Comparison of ENCODE assay signal across 8 cellular contexts in genomic region chr3:23944007-23944760, GRCh38. TPM values are rescaled to one million over a fixed set of nuclear protein-coding genes. Genes with fewer than 3 reads are reported as not detected.
DNase-seq lines count a peak whose midpoint lies in the region; ATAC-seq and TF ChIP-seq lines count a peak whose summit lies in the region.

No MANE protein-coding gene starts in this region.

- H3K27me3 ChIP-seq in SK-N-SH (ENCODE audit: insufficient read depth): no peaks in the 10 kb centered on the region
- no peaks in the 10 kb centered on the region for H3K27me3 ChIP-seq in iPS-20b (ENCODE audit: insufficient read depth, low read length)
- no peaks in the 10 kb centered on the region for H3K27me3 ChIP-seq in suprapubic skin

- peaks cover 10% of the 10 kb centered on the region for H3K4me1 Mint-ChIP-seq in activated T-helper 1 cell treated with anti-CD3 and anti-CD28 coated beads, Interleukin-12 subunit alpha, Interleukin-12 subunit beta, Interleukin-2, Interleukin-4 antibody, amounts not matched to agents 30 ng/mL and 10 ng/mL and 1 ng/mL, durations not matched to agents 14 hours and 24 hours and 36 hours (ENCODE audit: low read depth)

- H3K4me3 Mint-ChIP-seq in activated T-helper 1 cell treated with anti-CD3 and anti-CD28 coated beads, Interleukin-12 subunit alpha, Interleukin-12 subunit beta, Interleukin-2, Interleukin-4 antibody, amounts not matched to agents 30 ng/mL and 10 ng/mL and 1 ng/mL, durations not matched to agents 14 hours and 24 hours and 36 hours: peak overlapping the region; percentile 71

- CTCF ChIA-PET in SK-N-SH (lab: Yijun Ruan, JAX): interaction anchor here (1.0 to 1.2 kb wide), 2 partner anchors 10 to 25 kb away, joined by 3 to 5 read pairs; no protein-coding TSS in a partner anchor

- intact Hi-C loops in activated T-helper 1 cell treated with anti-CD3 and anti-CD28 coated beads, Interleukin-12 subunit alpha, Interleukin-12 subunit beta, Interleukin-2, Interleukin-4 antibody, amounts not matched to agents 30 ng/mL and 10 ng/mL and 1 ng/mL, durations not matched to agents 14 hours and 24 hours and 36 hours (cut with micrococcal nuclease): loop anchor here (2.0 kb wide), 4 partner anchors 55 to 741 kb away; partner anchors contain the start of gene UBE2E2

- ATAC-seq in SK-N-SH treated with all-trans-retinoic acid at 6 μM for 48 hours (no peak), GM19328 (IDR thresholded peaks at IDR 0.05; ENCODE audit: unreplicated experiment) (no peak)

- peaks cover 14% of the 10 kb centered on the region for H3F3A ChIP-seq in SK-N-SH (replicated peaks; ENCODE audit: insufficient read depth)

- TF ChIP-seq RAD21 in SK-N-SH (IDR thresholded peaks at IDR 0.05; ENCODE audit: low read length): no peak

- TF ChIP-seq EP300 in SK-N-SH (IDR thresholded peaks at IDR 0.05; ENCODE audit: borderline replicate concordance in 1 of 2, low read depth in 1 of 2, low read length in 1 of 2) (no peak), suprapubic skin (IDR thresholded peaks at IDR 0.05) (no peak)

- no peaks in the 10 kb centered on the region for H3K36me3 Mint-ChIP-seq in activated T-helper 1 cell treated with anti-CD3 and anti-CD28 coated beads, Interleukin-12 subunit alpha, Interleukin-12 subunit beta, Interleukin-2, Interleukin-4 antibody, amounts not matched to agents 30 ng/mL and 10 ng/mL and 1 ng/mL, durations not matched to agents 14 hours and 24 hours and 36 hours (ENCODE audit: low read depth)

- 67% methylated on average over 13 of the region's 13 CpGs for WGBS in SK-N-SH (ENCODE audit: low lambda C conversion rate)
- WGBS in suprapubic skin: 8% methylated on average over 13 of the region's 13 CpGs

- peak overlapping the region; percentile 53 for H3K27ac Mint-ChIP-seq in activated T-helper 1 cell treated with anti-CD3 and anti-CD28 coated beads, Interleukin-12 subunit alpha, Interleukin-12 subunit beta, Interleukin-2, Interleukin-4 antibody, amounts not matched to agents 30 ng/mL and 10 ng/mL and 1 ng/mL, durations not matched to agents 14 hours and 24 hours and 36 hours

- H3K27me3 Mint-ChIP-seq in activated T-helper 1 cell treated with anti-CD3 and anti-CD28 coated beads, Interleukin-12 subunit alpha, Interleukin-12 subunit beta, Interleukin-2, Interleukin-4 antibody, amounts not matched to agents 30 ng/mL and 10 ng/mL and 1 ng/mL, durations not matched to agents 14 hours and 24 hours and 36 hours (ENCODE audit: insufficient read depth): peaks cover 24% of the 10 kb centered on the region

- H3K27ac ChIP-seq in SK-N-SH (ENCODE audit: low read depth in 2 of 2, low read length in 1 of 2) (peak overlapping the region in 1 of 2 experiments; percentile 45; a peak in 2 of 4 replicates), iPS-20b (ENCODE audit: low read length) (no peak overlapping the region), suprapubic skin (peak overlapping the region; percentile 100)

- H3K9me2 ChIP-seq in SK-N-SH: no peaks in the 10 kb centered on the region

- H4K20me1 ChIP-seq in SK-N-SH (ENCODE audit: insufficient read depth): peaks cover 31% of the 10 kb centered on the region

- peaks cover 33% of the 10 kb centered on the region for H3K79me2 ChIP-seq in SK-N-SH (ENCODE audit: insufficient read depth)

- H3K9ac ChIP-seq in SK-N-SH (peak overlapping the region; percentile 80; the same call in 1 of the 2 replicates), iPS-20b (ENCODE audit: low read depth, low read length) (peak overlapping the region; percentile 81)

- no peak for TF ChIP-seq POLR2A in suprapubic skin (IDR thresholded peaks at IDR 0.05)

- no peak overlapping the region for H2AFZ ChIP-seq in SK-N-SH (ENCODE audit: low read depth)

- peaks cover 12 to 17% of the 10 kb centered on the region in 2 experiments; a peak in 3 of 4 replicates for H3K4me1 ChIP-seq in SK-N-SH (ENCODE audit: control insufficient read depth in 1 of 2, insufficient read depth in 2 of 2, low read depth in 1 of 2, low read length in 1 of 2)
- H3K4me1 ChIP-seq in iPS-20b (ENCODE audit: insufficient read depth, low read length): peaks cover 20% of the 10 kb centered on the region; the same call in 1 of the 2 replicates
- H3K4me1 ChIP-seq in suprapubic skin: peaks cover 29% of the 10 kb centered on the region

- H3K9me3 ChIP-seq in SK-N-SH (no peaks in the 10 kb centered on the region), iPS-20b (ENCODE audit: insufficient read depth, low read depth, low read length) (no peaks in the 10 kb centered on the region), suprapubic skin (no peaks in the 10 kb centered on the region)

- POLR2A ChIA-PET in SK-N-SH (lab: Yijun Ruan, JAX): interaction anchor here (0.5 to 2.5 kb wide), 2 partner anchors 26 to 115 kb away, joined by 3 to 18 read pairs; partner anchors contain the start of genes NKIRAS1 and RPL15

- H3K4me2 ChIP-seq in SK-N-SH: peak overlapping the region; percentile 76

- DNase-seq in SK-N-SH (no peak), suprapubic skin (ENCODE audit: low spot score in 2 of 2) (no peak), NCI-H187 (lab: John Stamatoyannopoulos, UW) (no peak), NCI-H1694 treated with DMSO at 0.1 percent for 48 hours (lab: John Stamatoyannopoulos, UW) (no peak)
- DNase-seq in activated T-helper 1 cell treated with anti-CD3 and anti-CD28 coated beads, Interleukin-12 subunit alpha, Interleukin-12 subunit beta, Interleukin-2, Interleukin-4 antibody, amounts not matched to agents 30 ng/mL and 10 ng/mL and 1 ng/mL, durations not matched to agents 14 hours and 24 hours and 36 hours (ENCODE audit: low spot score): no peak

- peak overlapping the region; percentile 61 to 84; a peak in 3 of 4 replicates for H3K4me3 ChIP-seq in SK-N-SH (ENCODE audit: low read depth in 2 of 2, low read length in 1 of 2)
- H3K4me3 ChIP-seq in iPS-20b (ENCODE audit: low read length): peak overlapping the region; percentile 77
- H3K4me3 ChIP-seq in suprapubic skin: peak overlapping the region; percentile 88

- H3K36me3 ChIP-seq in SK-N-SH (replicated peaks in 1 of 2; ENCODE audit: control insufficient read depth in 1 of 2, insufficient read depth in 2 of 2, low read length in 1 of 2): peaks cover 0 to 11% of the 10 kb centered on the region in 2 experiments
- peaks cover 8% of the 10 kb centered on the region; the same call in 1 of the 2 replicates for H3K36me3 ChIP-seq in iPS-20b (ENCODE audit: insufficient read depth, low read depth, low read length)
- no peaks in the 10 kb centered on the region for H3K36me3 ChIP-seq in suprapubic skin

- no peaks in the 10 kb centered on the region for H3K9me3 Mint-ChIP-seq in activated T-helper 1 cell treated with anti-CD3 and anti-CD28 coated beads, Interleukin-12 subunit alpha, Interleukin-12 subunit beta, Interleukin-2, Interleukin-4 antibody, amounts not matched to agents 30 ng/mL and 10 ng/mL and 1 ng/mL, durations not matched to agents 14 hours and 24 hours and 36 hours

- TF ChIP-seq CTCF in SK-N-SH (IDR thresholded peaks at IDR 0.05): no peak
- no peak for TF ChIP-seq CTCF in suprapubic skin (IDR thresholded peaks at IDR 0.05)

TF ChIP-seq in SK-N-SH, 30 proteins besides CTCF, POLR2A, EP300 and RAD21:
- no peak for TF ChIP-seq PBX3 (IDR thresholded peaks at IDR 0.05)
- TF ChIP-seq TEAD4 (IDR thresholded peaks at IDR 0.05; ENCODE audit: borderline replicate concordance, insufficient read depth): no peak

TF ChIP-seq in SK-N-SH treated with all-trans-retinoic acid at 6 μM for 48 hours, 23 proteins besides CTCF, POLR2A, EP300 and RAD21 (continues in another document):
- TF ChIP-seq ZC3H10 (CRISPR knock-in tag; IDR thresholded peaks at IDR 0.05): no peak
- TF ChIP-seq PPARA (CRISPR knock-in tag; IDR thresholded peaks at IDR 0.05; ENCODE audit: borderline replicate concordance): no peak
- no peak for TF ChIP-seq ISL1 (CRISPR knock-in tag; IDR thresholded peaks at IDR 0.05)
- no peak for TF ChIP-seq ZNF70 (CRISPR knock-in tag; IDR thresholded peaks at IDR 0.05)
- TF ChIP-seq TOX (CRISPR knock-in tag; IDR thresholded peaks at IDR 0.05; ENCODE audit: borderline replicate concordance): no peak
- TF ChIP-seq CSDC2 (CRISPR knock-in tag; IDR thresholded peaks at IDR 0.05): no peak
- no peak for TF ChIP-seq CSRNP3 (CRISPR knock-in tag; IDR thresholded peaks at IDR 0.05)
- no peak for TF ChIP-seq OSR1 (CRISPR knock-in tag; IDR thresholded peaks at IDR 0.05)
- no peak for TF ChIP-seq SNAI2 (CRISPR knock-in tag; IDR thresholded peaks at IDR 0.05)

RNA-seq across cellular contexts. Expression of gene NR1D2, which starts 0.9 kb away (rescaled TPM):
- 12.0 and 15.4 TPM in 2 replicates for polyA plus RNA-seq in SK-N-SH (2012; rRNA removed)
- polyA plus RNA-seq in SK-N-SH (2012; cell fraction: cytosol; rRNA removed): 18.3 and 18.5 TPM in 2 replicates
- polyA plus RNA-seq in SK-N-SH (2012; cell fraction: nucleus; rRNA removed): 4.3 and 10.0 TPM in 2 replicates
- 3.0 and 4.8 TPM in 2 replicates for total RNA-seq in activated T-helper 1 cell treated with anti-CD3 and anti-CD28 coated beads, Interleukin-12 subunit alpha, Interleukin-12 subunit beta, Interleukin-2, Interleukin-4 antibody, amounts not matched to agents 30 ng/mL and 10 ng/mL and 1 ng/mL, durations not matched to agents 14 hours and 24 hours and 36 hours
- total RNA-seq in suprapubic skin: 10 to 100 TPM; 24.4 to 44.1 (median 39.1) TPM

RNA-seq across cellular contexts. Expression of gene RPL15, which starts 27.3 kb away (rescaled TPM):
- polyA plus RNA-seq in SK-N-SH (2012; rRNA removed): 4,623 and 5,582 TPM in 2 replicates
- 4,989 and 5,704 TPM in 2 replicates for polyA plus RNA-seq in SK-N-SH (2012; cell fraction: cytosol; rRNA removed)
- polyA plus RNA-seq in SK-N-SH (2012; cell fraction: nucleus; rRNA removed): 1,488 and 1,754 TPM in 2 replicates
- 1,696 and 1,756 TPM in 2 replicates for total RNA-seq in activated T-helper 1 cell treated with anti-CD3 and anti-CD28 coated beads, Interleukin-12 subunit alpha, Interleukin-12 subunit beta, Interleukin-2, Interleukin-4 antibody, amounts not matched to agents 30 ng/mL and 10 ng/mL and 1 ng/mL, durations not matched to agents 14 hours and 24 hours and 36 hours
- total RNA-seq in suprapubic skin: 1,000 to 10,000 TPM; 1,650 to 2,624 (median 2,399) TPM

RNA-seq across cellular contexts. Expression of gene NKIRAS1, which starts 27.4 kb away (rescaled TPM):
- polyA plus RNA-seq in SK-N-SH (2012; rRNA removed): 8.1 and 10.6 TPM in 2 replicates
- polyA plus RNA-seq in SK-N-SH (2012; cell fraction: cytosol; rRNA removed): 12.1 and 17.0 TPM in 2 replicates
- 5.6 and 7.1 TPM in 2 replicates for polyA plus RNA-seq in SK-N-SH (2012; cell fraction: nucleus; rRNA removed)
- total RNA-seq in activated T-helper 1 cell treated with anti-CD3 and anti-CD28 coated beads, Interleukin-12 subunit alpha, Interleukin-12 subunit beta, Interleukin-2, Interleukin-4 antibody, amounts not matched to agents 30 ng/mL and 10 ng/mL and 1 ng/mL, durations not matched to agents 14 hours and 24 hours and 36 hours: 3.9 and 4.5 TPM in 2 replicates
- total RNA-seq in suprapubic skin: 1 to 10 TPM; 6.7 to 9.5 (median 9.0) TPM
